22 cellular contexts compared by ENCODE assay signal in the genomic region with DNA sequence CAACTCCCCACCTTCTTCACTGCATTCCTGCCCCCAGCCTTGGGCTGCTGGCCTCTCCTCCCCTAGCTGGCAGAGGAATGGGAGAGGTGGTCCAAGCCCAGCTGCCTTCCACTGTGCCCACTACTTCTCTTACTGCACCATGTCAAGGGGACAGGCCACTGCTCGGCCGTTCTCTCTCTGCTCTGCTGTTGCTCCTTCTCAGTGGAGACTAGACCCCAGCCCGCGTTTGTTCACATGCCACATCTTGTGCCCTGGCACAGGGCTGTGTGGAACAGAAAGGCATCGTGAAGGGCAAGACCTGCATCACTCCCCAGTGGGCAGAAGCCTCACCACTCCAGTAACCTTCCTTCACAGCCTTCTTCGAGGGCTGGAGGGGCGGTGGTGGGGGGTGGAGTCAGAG.
"Had no signal": no experiment of that assay in that cellular context is flagged by ENCODE, and none has a peak within 500 bp of the region (broad histone marks: within the 10 kb centered on the region; RNA-seq: fewer than 3 reads in every experiment).

No MANE protein-coding gene starts in this region.

- H3K27ac ChIP-seq: ascending aorta, coronary artery, left lung, neutrophil, parathyroid adenoma had no signal

- H3K27me3 Mint-ChIP-seq: activated T-cell treated with anti-CD3 and anti-CD28 coated beads, Interleukin-2, amount 50 U/mL, for 24 hours; naive thymus-derived CD8-positive, alpha-beta T cell; stimulated activated naive CD8-positive, alpha-beta T cell treated with anti-CD3 and anti-CD28 coated beads, Interleukin-15, Interleukin-2, amounts not matched to agents 100 ng/mL and 50 ng/mL, for 24 hours had no signal

- H3K9me3 Mint-ChIP-seq: activated CD4-positive, alpha-beta T cell treated with anti-CD3 and anti-CD28 coated beads, Interleukin-2, amount 10 ng/mL, durations not matched to agents 24 days and 14 days; central memory CD8-positive, alpha-beta T cell; stimulated activated naive CD8-positive, alpha-beta T cell treated with anti-CD3 and anti-CD28 coated beads, Interleukin-15, Interleukin-2, amounts not matched to agents 100 ng/mL and 50 ng/mL, for 24 hours; T-cell had no signal

- H3K9ac ChIP-seq: parathyroid adenoma had no signal

- H3K4me3 ChIP-seq: ascending aorta, coronary artery, left lung had no signal

- FAIRE-seq: endometrium, frontal cortex had no signal

- H3K79me2 ChIP-seq: parathyroid adenoma had no signal

- ATAC-seq: activated CD8-positive, alpha-beta T cell treated with anti-CD3 and anti-CD28 coated beads, Interleukin-2, amount 10 ng/mL, durations not matched to agents 7 days and 5 days; naive thymus-derived CD8-positive, alpha-beta T cell; SK-N-SH treated with all-trans-retinoic acid at 6 μM for 48 hours; T-cell had no signal

- H3K4me1 ChIP-seq: ascending aorta, left lung, parathyroid adenoma had no signal

- H3K36me3 Mint-ChIP-seq: naive thymus-derived CD8-positive, alpha-beta T cell; T-cell had no signal

- H3K27ac Mint-ChIP-seq: activated CD4-positive, alpha-beta T cell treated with anti-CD3 and anti-CD28 coated beads, Interleukin-2, amount 10 ng/mL, durations not matched to agents 24 days and 14 days; activated CD8-positive, alpha-beta T cell treated with anti-CD3 and anti-CD28 coated beads, Interleukin-2, amount 10 ng/mL, durations not matched to agents 7 days and 5 days; activated T-cell treated with anti-CD3 and anti-CD28 coated beads, Interleukin-2, amount 50 U/mL, for 24 hours; stimulated activated naive CD8-positive, alpha-beta T cell treated with anti-CD3 and anti-CD28 coated beads, Interleukin-15, Interleukin-2, amounts not matched to agents 100 ng/mL and 50 ng/mL, for 24 hours; T-cell had no signal

- H3K4me3 Mint-ChIP-seq: activated CD4-positive, alpha-beta T cell treated with anti-CD3 and anti-CD28 coated beads, Interleukin-2, amount 10 ng/mL, durations not matched to agents 24 days and 14 days; activated CD8-positive, alpha-beta T cell treated with anti-CD3 and anti-CD28 coated beads, Interleukin-2, amount 10 ng/mL, durations not matched to agents 7 days and 5 days; activated T-cell treated with anti-CD3 and anti-CD28 coated beads, Interleukin-2, amount 50 U/mL, for 24 hours; central memory CD8-positive, alpha-beta T cell; naive thymus-derived CD8-positive, alpha-beta T cell; stimulated activated naive CD8-positive, alpha-beta T cell treated with anti-CD3 and anti-CD28 coated beads, Interleukin-15, Interleukin-2, amounts not matched to agents 100 ng/mL and 50 ng/mL, for 24 hours; T-cell had no signal

- H3K9me3 ChIP-seq: ascending aorta, left lung, neutrophil had no signal

- H3K27me3 ChIP-seq: ascending aorta, left lung had no signal

- H3K4me1 Mint-ChIP-seq: activated CD4-positive, alpha-beta T cell treated with anti-CD3 and anti-CD28 coated beads, Interleukin-2, amount 10 ng/mL, durations not matched to agents 24 days and 14 days; central memory CD8-positive, alpha-beta T cell; T-cell had no signal

- DNase-seq: activated CD4-positive, alpha-beta T cell treated with anti-CD3 and anti-CD28 coated beads, Interleukin-2, amount 10 ng/mL, durations not matched to agents 24 days and 14 days; activated CD4-positive, CD25-positive, alpha-beta regulatory T cell; activated CD8-positive, alpha-beta T cell treated with anti-CD3 and anti-CD28 coated beads, Interleukin-2, amount 10 ng/mL, durations not matched to agents 7 days and 5 days; activated effector memory CD4-positive, alpha-beta T cell treated with Interleukin-2 at 50 U/mL for 16 hours; activated naive CD4-positive, alpha-beta T cell treated with anti-CD3 and anti-CD28 coated beads, Interleukin-2, amount 50 U/mL, for 16 hours; activated T-cell treated with anti-CD3 and anti-CD28 coated beads, Interleukin-2, amount 50 U/mL, for 24 hours; erythroblast; head of caudate nucleus; mammary epithelial cell; naive thymus-derived CD8-positive, alpha-beta T cell; retina; T-cell had no signal

- H3K36me3 ChIP-seq: ascending aorta, left lung, neutrophil had no signal

- H2AFZ ChIP-seq: parathyroid adenoma had no signal
